ENCODE assay signal across 8 cellular contexts in the genomic region with DNA sequence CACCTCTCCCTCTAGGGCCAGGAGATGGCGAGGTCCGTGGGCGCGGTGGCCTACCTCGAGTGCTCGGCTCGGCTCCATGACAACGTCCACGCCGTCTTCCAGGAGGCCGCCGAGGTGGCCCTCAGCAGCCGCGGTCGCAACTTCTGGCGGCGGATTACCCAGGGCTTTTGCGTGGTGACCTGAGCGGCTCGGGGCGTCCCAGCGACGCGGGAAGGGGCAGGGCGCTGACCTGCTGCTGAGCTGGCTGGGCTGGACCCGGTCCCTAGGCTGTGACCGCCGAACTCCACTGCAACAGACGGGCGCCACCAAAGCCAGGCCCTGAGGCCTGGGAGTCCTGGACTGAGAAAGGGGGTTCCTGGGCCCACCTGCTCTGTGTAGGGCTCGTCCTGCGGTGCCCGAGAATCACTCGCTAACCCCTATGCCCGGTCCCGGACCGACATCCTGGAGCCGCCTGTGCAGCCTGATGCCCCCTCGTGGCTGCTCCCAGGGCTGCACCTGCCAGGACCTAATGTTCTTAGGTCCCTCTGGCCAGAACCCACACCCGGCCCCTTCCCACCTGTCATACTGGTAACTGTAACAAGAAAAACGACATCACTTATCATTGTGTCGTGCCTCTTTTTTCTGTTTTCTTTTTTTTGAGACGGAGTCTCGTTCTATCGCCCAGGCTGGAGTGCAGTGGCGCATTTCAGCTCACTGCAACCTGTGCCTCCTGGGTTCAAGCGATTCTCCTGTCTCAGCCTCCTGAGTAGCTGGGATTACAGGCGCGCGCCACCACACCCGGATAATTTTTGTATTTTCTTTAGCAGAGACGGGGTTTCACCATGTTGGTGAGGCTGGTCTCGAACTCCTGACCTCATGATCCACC. TPM values are rescaled to one million over a fixed set of nuclear protein-coding genes. Genes with fewer than 3 reads are reported as not detected.
DNase-seq lines count a peak whose midpoint lies in the region; ATAC-seq and TF ChIP-seq lines count a peak whose summit lies in the region.

No MANE protein-coding gene starts in this region.

- H3K9ac ChIP-seq in endodermal cell (ENCODE audit: extremely low read depth, low read length, poor library complexity, severe bottlenecking) (no peak overlapping the region), mucosa of stomach (ENCODE audit: low read length) (peak overlapping the region; percentile 50)

- peak; percentile 95 for ATAC-seq in activated CD8-positive, alpha-beta memory T cell treated with anti-CD3 and anti-CD28 coated beads, Interleukin-2, amount 10 ng/mL, durations not matched to agents 7 days and 5 days
- no peak for ATAC-seq in HG03565 (IDR thresholded peaks at IDR 0.05; ENCODE audit: unreplicated experiment)
- ATAC-seq in GM21526 (IDR thresholded peaks at IDR 0.05; ENCODE audit: low FRiP score, unreplicated experiment), result no peak

- H3K36me3 ChIP-seq in endodermal cell (ENCODE audit: control insufficient read depth, insufficient read depth, low read length) (no peaks in the 10 kb centered on the region), mucosa of stomach (ENCODE audit: control insufficient read depth, insufficient read depth, low read length) (no peaks in the 10 kb centered on the region)

- H3K9me3 Mint-ChIP-seq in activated CD8-positive, alpha-beta memory T cell treated with anti-CD3 and anti-CD28 coated beads, Interleukin-2, amount 10 ng/mL, durations not matched to agents 7 days and 5 days (ENCODE audit: low read depth), result no peaks in the 10 kb centered on the region
- no peaks in the 10 kb centered on the region for H3K9me3 Mint-ChIP-seq in endodermal cell

- H3K27ac Mint-ChIP-seq in activated CD8-positive, alpha-beta memory T cell treated with anti-CD3 and anti-CD28 coated beads, Interleukin-2, amount 10 ng/mL, durations not matched to agents 7 days and 5 days, result no peak overlapping the region
- H3K27ac Mint-ChIP-seq in endodermal cell, result no peak overlapping the region

- H3K4me3 ChIP-seq in endodermal cell (ENCODE audit: low read length), result no peak overlapping the region
- peak overlapping the region; percentile 4 for H3K4me3 ChIP-seq in mucosa of stomach (ENCODE audit: low read length)

- H3K27me3 ChIP-seq in endodermal cell (ENCODE audit: control insufficient read depth, insufficient read depth, low read length, poor library complexity, severe bottlenecking) (no peaks in the 10 kb centered on the region), mucosa of stomach (ENCODE audit: control insufficient read depth, insufficient read depth, low read length) (no peaks in the 10 kb centered on the region)

- CTCF ChIA-PET in activated CD8-positive, alpha-beta memory T cell treated with anti-CD3 and anti-CD28 coated beads, Interleukin-2, amount 10 ng/mL, durations not matched to agents 7 days and 5 days (lab: Charles Lee), result interaction anchor here (1.1 to 4.5 kb wide), 13 partner anchors 11 to 700 kb away, joined by 3 to 41 read pairs (median 3); a partner anchor contains a TSS

- H3K27ac ChIP-seq in endodermal cell (ENCODE audit: low read depth, low read length), result no peak overlapping the region

- 66 to 78% methylated on average over 48 to 53 of the region's 53 CpGs for WGBS in endodermal cell (ENCODE audit: insufficient coverage in 1 of 2, insufficient read length in 1 of 2), 2 experiments

- no peak overlapping the region for H3K4me3 Mint-ChIP-seq in activated CD8-positive, alpha-beta memory T cell treated with anti-CD3 and anti-CD28 coated beads, Interleukin-2, amount 10 ng/mL, durations not matched to agents 7 days and 5 days
- H3K4me3 Mint-ChIP-seq in endodermal cell, result peak overlapping the region; percentile 49

- no peaks in the 10 kb centered on the region for H3K4me1 ChIP-seq in endodermal cell (ENCODE audit: control insufficient read depth, insufficient read depth, low read length)
- H3K4me1 ChIP-seq in mucosa of stomach (ENCODE audit: control insufficient read depth, insufficient read depth, low read length), result no peaks in the 10 kb centered on the region

- H3K9me3 ChIP-seq in endodermal cell (ENCODE audit: control insufficient read depth, low read length) (no peaks in the 10 kb centered on the region), mucosa of stomach (ENCODE audit: control insufficient read depth, low read length) (no peaks in the 10 kb centered on the region)

- H3K36me3 Mint-ChIP-seq in activated CD8-positive, alpha-beta memory T cell treated with anti-CD3 and anti-CD28 coated beads, Interleukin-2, amount 10 ng/mL, durations not matched to agents 7 days and 5 days, result no peaks in the 10 kb centered on the region
- peaks cover 6% of the 10 kb centered on the region for H3K36me3 Mint-ChIP-seq in endodermal cell (ENCODE audit: low read depth)

- TF ChIP-seq CTCF in GM12874 (IDR thresholded peaks at IDR 0.05; ENCODE audit: insufficient read depth, low read depth, low read length) (peak; percentile 94), endodermal cell (conservative IDR thresholded peaks at IDR 0.05) (peak; percentile 97)

- no peaks in the 10 kb centered on the region for H3K4me1 Mint-ChIP-seq in activated CD8-positive, alpha-beta memory T cell treated with anti-CD3 and anti-CD28 coated beads, Interleukin-2, amount 10 ng/mL, durations not matched to agents 7 days and 5 days
- H3K4me1 Mint-ChIP-seq in endodermal cell, result no peaks in the 10 kb centered on the region

- H3K27me3 Mint-ChIP-seq in activated CD8-positive, alpha-beta memory T cell treated with anti-CD3 and anti-CD28 coated beads, Interleukin-2, amount 10 ng/mL, durations not matched to agents 7 days and 5 days, result no peaks in the 10 kb centered on the region
- H3K27me3 Mint-ChIP-seq in endodermal cell (ENCODE audit: insufficient read depth), result peaks cover 3% of the 10 kb centered on the region

- DNase-seq in NCI-H748 treated with DMSO at 0.1 percent for 48 hours (lab: John Stamatoyannopoulos, UW) (peak; percentile 5), endodermal cell (peak; percentile 97)
- peak; percentile 85 for DNase-seq in activated CD8-positive, alpha-beta memory T cell treated with anti-CD3 and anti-CD28 coated beads, Interleukin-2, amount 10 ng/mL, durations not matched to agents 7 days and 5 days
- DNase-seq in stimulated activated CD8-positive, alpha-beta memory T cell treated with anti-CD3 and anti-CD28 coated beads, Interleukin-4, amount 100 ng/mL, for 24 hours (ENCODE audit: low read depth), result peak; percentile 62

RNA-seq across cellular contexts. Expression of a gene that starts 15.0 kb away (rescaled TPM):
- under 1 TPM; 0.52 to 0.79 TPM for total RNA-seq in activated CD8-positive, alpha-beta memory T cell treated with anti-CD3 and anti-CD28 coated beads, Interleukin-2, amount 10 ng/mL, durations not matched to agents 7 days and 5 days
- total RNA-seq in endodermal cell, result 10 to 100 TPM; 17.1 to 18.1 TPM
- 7.7 TPM for polyA plus RNA-seq in endodermal cell (2013, experiment 1 of 2)
- 7.7 TPM for polyA plus RNA-seq in endodermal cell (2013, experiment 2 of 2)

RNA-seq across cellular contexts. Expression of a gene that starts 47.4 kb away (rescaled TPM):
- total RNA-seq in activated CD8-positive, alpha-beta memory T cell treated with anti-CD3 and anti-CD28 coated beads, Interleukin-2, amount 10 ng/mL, durations not matched to agents 7 days and 5 days, result 100 to 1,000 TPM in 1 of 2 experiments, 10 to 100 TPM in 1; 93.6 to 116 TPM
- total RNA-seq in endodermal cell, result 10 to 100 TPM; 59.4 to 75.4 TPM
- 36.5 TPM for polyA plus RNA-seq in endodermal cell (2013, experiment 1 of 2)
- polyA plus RNA-seq in endodermal cell (2013, experiment 2 of 2), result 34.6 TPM

RNA-seq across cellular contexts. Expression of a gene that starts 48.7 kb away (rescaled TPM):
- not detected for total RNA-seq in activated CD8-positive, alpha-beta memory T cell treated with anti-CD3 and anti-CD28 coated beads, Interleukin-2, amount 10 ng/mL, durations not matched to agents 7 days and 5 days
- 1 to 10 TPM in 1 of 2 donors, under 1 TPM in 1; 0.91 to 1.1 TPM for total RNA-seq in endodermal cell
- polyA plus RNA-seq in endodermal cell (2013, experiment 1 of 2), result 0.39 TPM
- polyA plus RNA-seq in endodermal cell (2013, experiment 2 of 2), result 0.33 TPM

Comparison
In these comparisons a context has a peak if more than half of its experiments do, and no peak if none do; other contexts are left out.
1. DNase-seq: peak in every context shown above with its lines; median percentile 97 in endodermal cell; 85 in activated CD8-positive, alpha-beta memory T cell treated with anti-CD3 and anti-CD28 coated beads, Interleukin-2, amount 10 ng/mL, durations not matched to agents 7 days and 5 days; 62 in stimulated activated CD8-positive, alpha-beta memory T cell treated with anti-CD3 and anti-CD28 coated beads, Interleukin-4, amount 100 ng/mL, for 24 hours; 5 in NCI-H748 treated with DMSO at 0.1 percent for 48 hours.
2. RNA of a gene that starts 15.0 kb away (total RNA-seq): 17.1 to 18.1 TPM in endodermal cell; 0.52 to 0.79 TPM in activated CD8-positive, alpha-beta memory T cell treated with anti-CD3 and anti-CD28 coated beads, Interleukin-2, amount 10 ng/mL, durations not matched to agents 7 days and 5 days; every median in the first group is over 10 times any median in the second.